22 cellular contexts compared by ENCODE assay signal in genomic region chr18:75752864-75753263, GRCh38.
"Had no signal": no experiment of that assay in that cellular context is flagged by ENCODE, and none has a peak within 500 bp of the region (broad histone marks: within the 10 kb centered on the region; RNA-seq: fewer than 3 reads in every experiment).

No MANE protein-coding gene starts in this region.

- H3K27ac ChIP-seq: body of pancreas, dorsolateral prefrontal cortex, right atrium auricular region, suprapubic skin had no signal

- H3K27ac Mint-ChIP-seq: activated CD4-positive, alpha-beta T cell treated with anti-CD3 and anti-CD28 coated beads, Interleukin-2, amount 10 ng/mL, durations not matched to agents 24 days and 14 days; activated CD8-positive, alpha-beta T cell treated with anti-CD3 and anti-CD28 coated beads for 36 hours; activated naive CD8-positive, alpha-beta T cell treated with anti-CD3 and anti-CD28 coated beads, Interleukin-2, amount 10 ng/mL, durations not matched to agents 7 days and 5 days; activated T-helper 2 cell treated with anti-CD3 and anti-CD28 coated beads, Interferon-gamma antibody, Interleukin-2, Interleukin-4, amounts not matched to agents 10 μg/mL and 5 μg/mL and 100 μg/mL, durations not matched to agents 14 hours and 24 hours and 36 hours; progenitor cell of endocrine pancreas; stimulated activated naive CD8-positive, alpha-beta T cell treated with anti-CD3 and anti-CD28 coated beads, Interleukin-15, amount 100 ng/mL, for 72 hours had no signal

- DNase-seq: activated CD4-positive, alpha-beta T cell treated with anti-CD3 and anti-CD28 coated beads, Interleukin-2, amount 10 ng/mL, durations not matched to agents 24 days and 14 days; activated CD8-positive, alpha-beta T cell treated with anti-CD3 and anti-CD28 coated beads for 36 hours; activated naive CD4-positive, alpha-beta T cell treated with Interleukin-2 at 50 U/mL for 16 hours; activated naive CD8-positive, alpha-beta T cell treated with anti-CD3 and anti-CD28 coated beads, Interleukin-2, amount 10 ng/mL, durations not matched to agents 7 days and 5 days; activated T-cell treated with anti-CD3 and anti-CD28 coated beads, Interleukin-2, amount 50 U/mL, for 1 hour; amygdala; body of pancreas; dorsolateral prefrontal cortex; glutamatergic neuron; hippocampal formation; islet precursor cell; left colon; midbrain; stimulated activated CD4-positive, alpha-beta T cell treated with anti-CD3 and anti-CD28 coated beads, Interleukin-2, amount 100 ng/mL, for 24 hours; stimulated activated naive CD8-positive, alpha-beta T cell treated with anti-CD3 and anti-CD28 coated beads, Interleukin-15, amount 100 ng/mL, for 72 hours; T1000; trophoblast cell had no signal

- ATAC-seq: activated CD8-positive, alpha-beta T cell treated with anti-CD3 and anti-CD28 coated beads for 36 hours; body of pancreas; left colon had no signal

- H3K36me3 ChIP-seq: right atrium auricular region, suprapubic skin had no signal

- H3K27me3 Mint-ChIP-seq: activated CD4-positive, alpha-beta T cell treated with anti-CD3 and anti-CD28 coated beads, Interleukin-2, amount 10 ng/mL, durations not matched to agents 24 days and 14 days; activated CD8-positive, alpha-beta T cell treated with anti-CD3 and anti-CD28 coated beads for 36 hours had no signal

- H3K9me3 Mint-ChIP-seq: activated CD4-positive, alpha-beta T cell treated with anti-CD3 and anti-CD28 coated beads, Interleukin-2, amount 10 ng/mL, durations not matched to agents 24 days and 14 days; activated CD8-positive, alpha-beta T cell treated with anti-CD3 and anti-CD28 coated beads for 36 hours; activated naive CD8-positive, alpha-beta T cell treated with anti-CD3 and anti-CD28 coated beads, Interleukin-2, amount 10 ng/mL, durations not matched to agents 7 days and 5 days; activated T-helper 2 cell treated with anti-CD3 and anti-CD28 coated beads, Interferon-gamma antibody, Interleukin-2, Interleukin-4, amounts not matched to agents 10 μg/mL and 5 μg/mL and 100 μg/mL, durations not matched to agents 14 hours and 24 hours and 36 hours; stimulated activated naive CD8-positive, alpha-beta T cell treated with anti-CD3 and anti-CD28 coated beads, Interleukin-15, amount 100 ng/mL, for 72 hours had no signal

- H3K36me3 Mint-ChIP-seq: activated naive CD8-positive, alpha-beta T cell treated with anti-CD3 and anti-CD28 coated beads, Interleukin-2, amount 10 ng/mL, durations not matched to agents 7 days and 5 days had no signal

- H3K4me3 ChIP-seq: body of pancreas, dorsolateral prefrontal cortex, lung, right atrium auricular region, suprapubic skin had no signal

- H3K9me3 ChIP-seq: body of pancreas, right atrium auricular region, suprapubic skin had no signal

- H3K4me1 Mint-ChIP-seq: activated CD4-positive, alpha-beta T cell treated with anti-CD3 and anti-CD28 coated beads, Interleukin-2, amount 10 ng/mL, durations not matched to agents 24 days and 14 days; activated naive CD8-positive, alpha-beta T cell treated with anti-CD3 and anti-CD28 coated beads, Interleukin-2, amount 10 ng/mL, durations not matched to agents 7 days and 5 days; stimulated activated naive CD8-positive, alpha-beta T cell treated with anti-CD3 and anti-CD28 coated beads, Interleukin-15, amount 100 ng/mL, for 72 hours had no signal

- H3K4me3 Mint-ChIP-seq: activated CD4-positive, alpha-beta T cell treated with anti-CD3 and anti-CD28 coated beads, Interleukin-2, amount 10 ng/mL, durations not matched to agents 24 days and 14 days; activated CD8-positive, alpha-beta T cell treated with anti-CD3 and anti-CD28 coated beads for 36 hours; activated naive CD8-positive, alpha-beta T cell treated with anti-CD3 and anti-CD28 coated beads, Interleukin-2, amount 10 ng/mL, durations not matched to agents 7 days and 5 days; stimulated activated naive CD8-positive, alpha-beta T cell treated with anti-CD3 and anti-CD28 coated beads, Interleukin-15, amount 100 ng/mL, for 72 hours had no signal

- H3K4me1 ChIP-seq: body of pancreas, right atrium auricular region, suprapubic skin had no signal

- H3K27me3 ChIP-seq: body of pancreas, right atrium auricular region, suprapubic skin had no signal
